9 cellular contexts compared by ENCODE assay signal in the genomic region with DNA sequence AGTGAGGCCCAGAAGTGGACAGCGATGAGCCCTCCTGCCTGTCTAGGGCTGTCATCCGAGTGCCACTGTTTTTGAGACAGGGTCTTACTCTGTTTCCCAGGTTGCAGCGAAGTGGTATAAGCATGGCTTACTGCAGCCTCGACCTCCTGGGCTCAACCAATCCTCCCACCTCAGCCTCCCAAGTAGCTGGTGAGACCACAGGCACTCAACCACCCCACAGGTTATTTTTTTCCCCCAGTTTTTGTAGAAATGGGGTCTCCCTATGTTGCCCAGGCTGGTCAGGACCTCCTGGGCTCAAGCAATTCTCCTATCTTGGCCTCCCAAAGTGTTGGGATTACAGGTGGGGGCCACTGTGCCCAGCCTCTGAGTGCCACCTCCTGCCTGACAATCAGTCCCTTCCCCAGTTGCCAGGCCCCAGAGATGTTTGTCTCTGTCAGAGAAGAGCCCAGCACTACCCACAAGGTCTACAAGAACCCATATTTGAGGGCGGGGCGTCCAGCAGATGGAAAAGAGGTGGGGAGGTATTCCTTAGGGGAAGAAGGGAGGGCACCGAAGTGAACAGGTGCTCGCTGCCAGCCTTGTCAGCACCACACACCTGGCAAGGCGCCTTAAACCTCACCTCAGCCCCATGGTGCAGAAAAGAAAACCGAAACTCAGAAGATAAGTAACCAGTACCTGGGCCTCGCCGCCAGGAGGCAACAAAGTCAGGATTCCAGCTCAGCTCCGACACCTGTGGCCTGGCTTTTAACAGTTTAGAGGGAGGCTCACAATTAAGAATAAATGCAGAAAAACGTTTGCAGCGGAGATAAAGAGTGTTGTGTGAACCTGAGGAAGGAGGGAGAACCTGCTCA.
A peak's percentile ranks its signal among the peaks of the same experiment; 100 is the strongest.
DNase-seq lines count a peak whose midpoint lies in the region; ATAC-seq, FAIRE-seq and TF ChIP-seq lines count a peak whose summit lies in the region.
"Had no signal": no experiment of that assay in that cellular context is flagged by ENCODE, and none has a peak within 500 bp of the region (broad histone marks: within the 10 kb centered on the region; RNA-seq: fewer than 3 reads in every experiment).

No MANE protein-coding gene starts in this region.

- FAIRE-seq in GM12891 (lab: Jason Lieb, UNC) = no peak

- no peaks in the 10 kb centered on the region for H3K36me3 Mint-ChIP-seq in osteocyte (ENCODE audit: unreplicated experiment)

- DNase-seq in GM12891 (ENCODE audit: insufficient read length, low spot score) = peak; percentile 49
- DNase-seq in NCI-H2029 (lab: John Stamatoyannopoulos, UW) = peak; percentile 88
- DNase-seq in T47D (ENCODE audit: low read depth in 1 of 2, low spot score in 1 of 2) = peak; percentile 51 to 82
- peak; percentile 75 for DNase-seq in osteocyte (ENCODE audit: extremely low spot score, unreplicated experiment)
- no peak for DNase-seq in KG1 (lab: John Stamatoyannopoulos, UW)
- DNase-seq in erythroblast (lab: John Stamatoyannopoulos, UW) = no peak
- DNase-seq in gastrocnemius medialis = no peak

- no peak overlapping the region for H3K27ac ChIP-seq in gastrocnemius medialis

- peaks cover 13% of the 10 kb centered on the region for H3K4me1 Mint-ChIP-seq in osteocyte (ENCODE audit: unreplicated experiment)

- ATAC-seq in gastrocnemius medialis = no peak
- no peak for ATAC-seq in HG02970 (IDR thresholded peaks at IDR 0.05; ENCODE audit: low FRiP score, unreplicated experiment)

- H3K27me3 Mint-ChIP-seq in osteocyte (ENCODE audit: unreplicated experiment) = peaks cover 16% of the 10 kb centered on the region
- H3K27me3 Mint-ChIP-seq: stimulated activated naive CD8-positive, alpha-beta T cell treated with anti-CD3 and anti-CD28 coated beads, Interleukin-15, Interleukin-2, amounts not matched to agents 100 ng/mL and 50 ng/mL, for 24 hours had no signal

- peak; percentile 35 for TF ChIP-seq CTCF in osteocyte (IDR thresholded peaks at IDR 0.05)
- TF ChIP-seq CTCF in gastrocnemius medialis (IDR thresholded peaks at IDR 0.05 in 4 of 5, conservative IDR thresholded peaks at IDR 0.05 in 1 of 5) = no peak

- intact Hi-C loops in gastrocnemius medialis (cut with DNase I; ENCODE audit: low total_unique reads) = no loop called here

- no peaks in the 10 kb centered on the region for H3K36me3 ChIP-seq in gastrocnemius medialis

- H3K4me1 ChIP-seq in gastrocnemius medialis = no peaks in the 10 kb centered on the region

- no peaks in the 10 kb centered on the region for H3K9me3 ChIP-seq in gastrocnemius medialis

- H3K4me3 ChIP-seq in gastrocnemius medialis = no peak overlapping the region

- H3K27me3 ChIP-seq in gastrocnemius medialis = no peaks in the 10 kb centered on the region

- H3K27ac Mint-ChIP-seq in osteocyte (ENCODE audit: unreplicated experiment) = no peak overlapping the region
- H3K27ac Mint-ChIP-seq: stimulated activated naive CD8-positive, alpha-beta T cell treated with anti-CD3 and anti-CD28 coated beads, Interleukin-15, Interleukin-2, amounts not matched to agents 100 ng/mL and 50 ng/mL, for 24 hours had no signal

- in situ Hi-C loops in T47D (cut with HindIII; ENCODE audit: low pct_unique_long_range_greater_than_20kb, low sequenced_read_pairs) = no loop called here
- in situ Hi-C loops in gastrocnemius medialis (cut with MboI; ENCODE audit: low sequenced_read_pairs in 4 of 4) = no loop called here

- H3K4me3 Mint-ChIP-seq in osteocyte (ENCODE audit: unreplicated experiment) = no peak overlapping the region
- H3K4me3 Mint-ChIP-seq: stimulated activated naive CD8-positive, alpha-beta T cell treated with anti-CD3 and anti-CD28 coated beads, Interleukin-15, Interleukin-2, amounts not matched to agents 100 ng/mL and 50 ng/mL, for 24 hours had no signal

- no peaks in the 10 kb centered on the region for H3K9me3 Mint-ChIP-seq in osteocyte (ENCODE audit: unreplicated experiment)
- H3K9me3 Mint-ChIP-seq: stimulated activated naive CD8-positive, alpha-beta T cell treated with anti-CD3 and anti-CD28 coated beads, Interleukin-15, Interleukin-2, amounts not matched to agents 100 ng/mL and 50 ng/mL, for 24 hours had no signal

- TF ChIP-seq POLR2A in GM12891 (IDR thresholded peaks at IDR 0.05; ENCODE audit: low read depth, low read length) (no peak), erythroblast (IDR thresholded peaks at IDR 0.05; ENCODE audit: low read length) (no peak), gastrocnemius medialis (IDR thresholded peaks at IDR 0.05) (no peak)

TF ChIP-seq in GM12891, 5 proteins besides CTCF, POLR2A, EP300 and RAD21:
- no peak for TF ChIP-seq PAX5 (IDR thresholded peaks at IDR 0.05; ENCODE audit: insufficient read depth, low read length, severe bottlenecking)
- TF ChIP-seq POU2F2 (IDR thresholded peaks at IDR 0.05; ENCODE audit: low read depth, low read length) = no peak
- TF ChIP-seq POLR2AphosphoS5 (IDR thresholded peaks at IDR 0.05; ENCODE audit: low read depth, low read length) = no peak
- no peak for TF ChIP-seq SPI1 (IDR thresholded peaks at IDR 0.05; ENCODE audit: low read depth, low read length)
- TF ChIP-seq TAF1 (IDR thresholded peaks at IDR 0.05; ENCODE audit: low read depth, low read length) = no peak
TF ChIP-seq in GM12891: peak in this region for 0.

Comparison
In these comparisons a context has a peak if more than half of its experiments do, and no peak if none do; other contexts are left out.
1. DNase-seq: peak in GM12891 (single experiment), NCI-H2029 (single experiment), T47D (2 of 2) and osteocyte (single experiment); none in KG1 (single experiment), erythroblast (0 of 2) and gastrocnemius medialis (0 of 2).